ENCODE assay signal across 8 cellular contexts in genomic region chr1:11730429-11730861, GRCh38. TPM values are rescaled to one million over a fixed set of nuclear protein-coding genes. Genes with fewer than 3 reads are reported as not detected.
DNase-seq lines count a peak whose midpoint lies in the region; ATAC-seq and TF ChIP-seq lines count a peak whose summit lies in the region.

No MANE protein-coding gene starts in this region.

- H2AK5ac ChIP-seq in mesendoderm (ENCODE audit: low read length): no peak overlapping the region

- H2BK120ac ChIP-seq in mesendoderm (ENCODE audit: low read depth, low read length): no peak overlapping the region

- no peaks in the 10 kb centered on the region for H3K9me2 ChIP-seq in hepatocyte (replicated peaks; ENCODE audit: insufficient read depth)

- peak overlapping the region; percentile 66 to 91 (median 86) for H3K4me3 Mint-ChIP-seq in CD4-positive, CD25-positive, alpha-beta regulatory T cell
- peak overlapping the region; percentile 32 to 67 for H3K4me3 Mint-ChIP-seq in activated T-cell treated with anti-CD3 and anti-CD28 coated beads, Interleukin-2, amount 50 U/mL, for 72 hours

- H3K27me3 ChIP-seq in CD4-positive, CD25-positive, alpha-beta regulatory T cell (ENCODE audit: control insufficient read depth, insufficient read depth, low read length): no peaks in the 10 kb centered on the region
- H3K27me3 ChIP-seq in hepatocyte (no peaks in the 10 kb centered on the region), mesendoderm (ENCODE audit: insufficient read depth, low read length, poor library complexity) (no peaks in the 10 kb centered on the region)

- 60% methylated on average over 4 of the region's 4 CpGs for WGBS in hepatocyte (ENCODE audit: low lambda C conversion rate, missing lambda C conversion rate)
- WGBS in mesendoderm (ENCODE audit: extremely low coverage, insufficient coverage, low lambda C conversion rate): no CpG with 5 or more reads among the region's 4 CpGs

- peak overlapping the region; percentile 60 to 92 (median 79) for H3K27ac Mint-ChIP-seq in CD4-positive, CD25-positive, alpha-beta regulatory T cell
- H3K27ac Mint-ChIP-seq in activated T-cell treated with anti-CD3 and anti-CD28 coated beads, Interleukin-2, amount 50 U/mL, for 72 hours: no peak overlapping the region

- no peak overlapping the region for H3K23ac ChIP-seq in mesendoderm (ENCODE audit: low read length)

- no peak overlapping the region for H4K5ac ChIP-seq in mesendoderm (ENCODE audit: low read length)

- no peak overlapping the region for H2AFZ ChIP-seq in hepatocyte

- no peaks in the 10 kb centered on the region for H3K9me3 Mint-ChIP-seq in CD4-positive, CD25-positive, alpha-beta regulatory T cell
- no peaks in the 10 kb centered on the region for H3K9me3 Mint-ChIP-seq in activated T-cell treated with anti-CD3 and anti-CD28 coated beads, Interleukin-2, amount 50 U/mL, for 72 hours

- no peak for TF ChIP-seq CTCF in hepatocyte (IDR thresholded peaks at IDR 0.05; ENCODE audit: poor library complexity)

- H4K20me1 ChIP-seq in hepatocyte (ENCODE audit: insufficient read depth, poor library complexity, severe bottlenecking): no peaks in the 10 kb centered on the region

- peak overlapping the region; percentile 70 for H3K4me3 ChIP-seq in CD4-positive, CD25-positive, alpha-beta regulatory T cell (ENCODE audit: low read depth, low read length)
- H3K4me3 ChIP-seq in Jurkat, Clone E6-1 (ENCODE audit: low read length): peak overlapping the region; percentile 16; the same call in 1 of the 2 replicates
- H3K4me3 ChIP-seq in hepatocyte (no peak overlapping the region), mesendoderm (ENCODE audit: low read length) (no peak overlapping the region)

- H3K9me3 ChIP-seq in CD4-positive, CD25-positive, alpha-beta regulatory T cell (ENCODE audit: control insufficient read depth in 2 of 2, low read length in 2 of 2): no peaks in the 10 kb centered on the region
- H3K9me3 ChIP-seq in hepatocyte (ENCODE audit: low read depth): no peaks in the 10 kb centered on the region

- H3K27me3 Mint-ChIP-seq in CD4-positive, CD25-positive, alpha-beta regulatory T cell: no peaks in the 10 kb centered on the region
- H3K27me3 Mint-ChIP-seq in activated T-cell treated with anti-CD3 and anti-CD28 coated beads, Interleukin-2, amount 50 U/mL, for 72 hours (ENCODE audit: low read depth): no peaks in the 10 kb centered on the region

- H3K79me1 ChIP-seq in mesendoderm (ENCODE audit: low read length): no peaks in the 10 kb centered on the region

- H3K79me2 ChIP-seq in hepatocyte (no peaks in the 10 kb centered on the region), mesendoderm (ENCODE audit: control insufficient read depth, insufficient read depth, low read length) (no peaks in the 10 kb centered on the region)

- H4K8ac ChIP-seq in mesendoderm (ENCODE audit: low read depth, low read length): no peak overlapping the region

- no peak overlapping the region for H2BK5ac ChIP-seq in mesendoderm (ENCODE audit: low read length)

- peak; percentile 16 to 85 (median 61) for DNase-seq in CD4-positive, CD25-positive, alpha-beta regulatory T cell
- peak; percentile 74 for DNase-seq in Jurkat, Clone E6-1 (ENCODE audit: low read depth, low spot score)
- peak; percentile 32 to 36 for DNase-seq in activated T-cell treated with anti-CD3 and anti-CD28 coated beads, Interleukin-2, amount 50 U/mL, for 72 hours
- DNase-seq in hepatocyte (ENCODE audit: low spot score) (no peak), kidney tubule cell (ENCODE audit: low spot score) (no peak), mesendoderm (no peak)

- H3K18ac ChIP-seq in mesendoderm (ENCODE audit: low read length): no peak overlapping the region

- H3K27ac ChIP-seq in CD4-positive, CD25-positive, alpha-beta regulatory T cell (ENCODE audit: insufficient read depth, low read length, poor library complexity, severe bottlenecking): peak overlapping the region; percentile 64
- H3K27ac ChIP-seq in hepatocyte (peak overlapping the region; percentile 88), temporal lobe (ENCODE audit: low read depth, low read length) (peak overlapping the region; percentile 99), mesendoderm (ENCODE audit: low read depth, low read length) (no peak overlapping the region)

- peaks cover 46% of the 10 kb centered on the region for H3K4me1 ChIP-seq in CD4-positive, CD25-positive, alpha-beta regulatory T cell (ENCODE audit: control insufficient read depth, insufficient read depth, low read length, poor library complexity, severe bottlenecking)
- peaks cover 23% of the 10 kb centered on the region for H3K4me1 ChIP-seq in hepatocyte (ENCODE audit: insufficient read depth)
- H3K4me1 ChIP-seq in mesendoderm (ENCODE audit: control insufficient read depth, low read depth, low read length): peaks cover 7% of the 10 kb centered on the region

- H3K36me3 Mint-ChIP-seq in CD4-positive, CD25-positive, alpha-beta regulatory T cell: no peaks in the 10 kb centered on the region
- H3K36me3 Mint-ChIP-seq in activated T-cell treated with anti-CD3 and anti-CD28 coated beads, Interleukin-2, amount 50 U/mL, for 72 hours (ENCODE audit: insufficient read depth in 2 of 2): no peaks in the 10 kb centered on the region

- H2BK15ac ChIP-seq in mesendoderm (replicated peaks; ENCODE audit: low read depth): no peak overlapping the region

- H3K36me3 ChIP-seq in CD4-positive, CD25-positive, alpha-beta regulatory T cell (ENCODE audit: control insufficient read depth, insufficient read depth, low read length): no peaks in the 10 kb centered on the region
- H3K36me3 ChIP-seq in hepatocyte (replicated peaks; ENCODE audit: insufficient read depth, low read depth) (no peaks in the 10 kb centered on the region), mesendoderm (ENCODE audit: control insufficient read depth, insufficient read depth, low read length) (no peaks in the 10 kb centered on the region)

- ATAC-seq in CD4-positive, CD25-positive, alpha-beta regulatory T cell (ENCODE audit: low read depth in 2 of 2): peak; percentile 81 to 93
- peak; percentile 73 to 83 for ATAC-seq in activated T-cell treated with anti-CD3 and anti-CD28 coated beads, Interleukin-2, amount 50 U/mL, for 72 hours (replicated peaks in 1 of 2)
- no peak for ATAC-seq in HG02970 (IDR thresholded peaks at IDR 0.05; ENCODE audit: low FRiP score, unreplicated experiment)

- H3K4me2 ChIP-seq in hepatocyte (no peak overlapping the region), mesendoderm (ENCODE audit: low read length) (no peak overlapping the region)

- H3K4me1 Mint-ChIP-seq in CD4-positive, CD25-positive, alpha-beta regulatory T cell: peaks cover 6 to 65% (median 33%) of the 10 kb centered on the region in 4 donors
- peaks cover 38% of the 10 kb centered on the region for H3K4me1 Mint-ChIP-seq in activated T-cell treated with anti-CD3 and anti-CD28 coated beads, Interleukin-2, amount 50 U/mL, for 72 hours (ENCODE audit: low read depth)

- no peak overlapping the region for H3K9ac ChIP-seq in mesendoderm (ENCODE audit: low read length)

- no peak overlapping the region for H3K4ac ChIP-seq in mesendoderm (ENCODE audit: low read depth, low read length)

- H3K56ac ChIP-seq in mesendoderm (ENCODE audit: low read length): no peak overlapping the region

RNA-seq across cellular contexts. Expression of gene AGTRAP, which starts 5.5 kb away (rescaled TPM):
- total RNA-seq in CD4-positive, CD25-positive, alpha-beta regulatory T cell: 25.2 TPM
- 100 to 1,000 TPM in 1 of 4 donors, 10 to 100 TPM in 3; 65.1 to 113 (median 78.0) TPM for polyA plus RNA-seq in CD4-positive, CD25-positive, alpha-beta regulatory T cell
- 21.9 TPM for polyA plus RNA-seq in Jurkat, Clone E6-1 (2012; ENCODE audit: insufficient read depth, insufficient read length)
- 10 to 100 TPM; 12.6 to 13.4 TPM for total RNA-seq in activated T-cell treated with anti-CD3 and anti-CD28 coated beads, Interleukin-2, amount 50 U/mL, for 72 hours
- total RNA-seq in hepatocyte (30.5 and 34.2 TPM in 2 replicates), temporal lobe (3.4 TPM)
- polyA plus RNA-seq in hepatocyte: 71.9 and 77.5 TPM in 2 replicates
- 37.9 TPM for polyA plus RNA-seq in mesendoderm (2013, experiment 1 of 2)
- 38.7 TPM for polyA plus RNA-seq in mesendoderm (2013, experiment 2 of 2)

RNA-seq across cellular contexts. Expression of gene C1orf167, which starts 31.5 kb away (rescaled TPM):
- total RNA-seq in CD4-positive, CD25-positive, alpha-beta regulatory T cell: not detected
- polyA plus RNA-seq in CD4-positive, CD25-positive, alpha-beta regulatory T cell: 1 to 10 TPM in 2 of 4 donors, under 1 TPM in 1, not detected in 1; 0.61 to 1.3 (median 1.0) TPM
- not detected for polyA plus RNA-seq in Jurkat, Clone E6-1 (2012; ENCODE audit: insufficient read depth, insufficient read length)
- total RNA-seq in activated T-cell treated with anti-CD3 and anti-CD28 coated beads, Interleukin-2, amount 50 U/mL, for 72 hours: under 1 TPM in 1 of 2 donors, not detected in 1; 0.41 TPM
- total RNA-seq in hepatocyte: not detected in 2 replicates
- 0.37 TPM in 1 of 2 replicates, not detected in the other for polyA plus RNA-seq in hepatocyte
- total RNA-seq in temporal lobe: not detected
- 0.80 TPM for polyA plus RNA-seq in mesendoderm (2013, experiment 1 of 2)
- polyA plus RNA-seq in mesendoderm (2013, experiment 2 of 2): 0.63 TPM

RNA-seq across cellular contexts. Expression of gene DRAXIN, which starts 38.9 kb away (rescaled TPM):
- not detected for total RNA-seq in CD4-positive, CD25-positive, alpha-beta regulatory T cell
- under 1 TPM in 2 of 4 donors, not detected in 2; 0.06 to 0.11 TPM for polyA plus RNA-seq in CD4-positive, CD25-positive, alpha-beta regulatory T cell
- polyA plus RNA-seq in Jurkat, Clone E6-1 (2012; ENCODE audit: insufficient read depth, insufficient read length): 1.4 TPM
- total RNA-seq in activated T-cell treated with anti-CD3 and anti-CD28 coated beads, Interleukin-2, amount 50 U/mL, for 72 hours: under 1 TPM; 0.12 to 0.30 TPM
- total RNA-seq in hepatocyte: 0.16 and 0.60 TPM in 2 replicates
- polyA plus RNA-seq in hepatocyte: 0.28 TPM in 1 of 2 replicates, not detected in the other
- 122 TPM for total RNA-seq in temporal lobe
- 5.6 TPM for polyA plus RNA-seq in mesendoderm (2013, experiment 1 of 2)
- polyA plus RNA-seq in mesendoderm (2013, experiment 2 of 2): 5.8 TPM

RNA-seq across cellular contexts. Expression of gene MAD2L2, which starts 49.5 kb away (rescaled TPM):
- total RNA-seq in CD4-positive, CD25-positive, alpha-beta regulatory T cell: 28.7 TPM
- 10 to 100 TPM; 49.3 to 75.3 (median 55.3) TPM for polyA plus RNA-seq in CD4-positive, CD25-positive, alpha-beta regulatory T cell
- 178 TPM for polyA plus RNA-seq in Jurkat, Clone E6-1 (2012; ENCODE audit: insufficient read depth, insufficient read length)
- 10 to 100 TPM; 76.5 to 78.7 TPM for total RNA-seq in activated T-cell treated with anti-CD3 and anti-CD28 coated beads, Interleukin-2, amount 50 U/mL, for 72 hours
- total RNA-seq in hepatocyte: 40.6 and 46.8 TPM in 2 replicates
- polyA plus RNA-seq in hepatocyte: 63.2 and 72.7 TPM in 2 replicates
- 37.4 TPM for total RNA-seq in temporal lobe
- polyA plus RNA-seq in mesendoderm (2013, experiment 1 of 2): 128 TPM
- polyA plus RNA-seq in mesendoderm (2013, experiment 2 of 2): 136 TPM

Comparison
In these comparisons a context has a peak if more than half of its experiments do, and no peak if none do; other contexts are left out.
1. DNase-seq: peak in CD4-positive, CD25-positive, alpha-beta regulatory T cell (3 of 3), Jurkat, Clone E6-1 (single experiment) and activated T-cell treated with anti-CD3 and anti-CD28 coated beads, Interleukin-2, amount 50 U/mL, for 72 hours (2 of 2); none in hepatocyte (single experiment), kidney tubule cell (single experiment) and mesendoderm (single experiment).
2. H3K4me3 ChIP-seq: peak in CD4-positive, CD25-positive, alpha-beta regulatory T cell (single experiment) and Jurkat, Clone E6-1 (single experiment); none in hepatocyte (single experiment) and mesendoderm (single experiment).
3. RNA of gene DRAXIN, which starts 38.9 kb away (total RNA-seq): 122 TPM in temporal lobe (single experiment); 0.16 to 0.60 TPM in hepatocyte, 0.12 to 0.30 TPM in activated T-cell treated with anti-CD3 and anti-CD28 coated beads, Interleukin-2, amount 50 U/mL, for 72 hours and not detected in CD4-positive, CD25-positive, alpha-beta regulatory T cell (single experiment); every median in the first group is over 10 times any median in the second.